Comparison of ENCODE assay signal across 17 cellular contexts in genomic region chr18:7557891-7558454, GRCh38. TPM values are rescaled to one million over a fixed set of nuclear protein-coding genes. Genes with fewer than 3 reads are reported as not detected.
DNase-seq lines count a peak whose midpoint lies in the region; ATAC-seq, FAIRE-seq and TF ChIP-seq lines count a peak whose summit lies in the region.
"Had no signal": no experiment of that assay in that cellular context is flagged by ENCODE, and none has a peak within 500 bp of the region (broad histone marks: within the 10 kb centered on the region; RNA-seq: fewer than 3 reads in every experiment).

No MANE protein-coding gene starts in this region.

- intact Hi-C loops in left ventricle myocardium inferior (cut with micrococcal nuclease) = no loop called here
- intact Hi-C loops in psoas muscle (cut with DNase I) = no loop called here
- intact Hi-C loops in posterior vena cava (cut with DNase I) = no loop called here

- H3K4me3 Mint-ChIP-seq in endothelial cell (ENCODE audit: unreplicated experiment) = no peak overlapping the region
- H3K4me3 Mint-ChIP-seq: B cell; CD8-positive, alpha-beta T cell had no signal

- H3K36me3 Mint-ChIP-seq in endothelial cell (ENCODE audit: low read depth, unreplicated experiment) = no peaks in the 10 kb centered on the region
- H3K36me3 Mint-ChIP-seq: CD8-positive, alpha-beta T cell had no signal

- H3K9me3 ChIP-seq in left ventricle myocardium inferior (replicated peaks) (no peaks in the 10 kb centered on the region), right atrium auricular region (no peaks in the 10 kb centered on the region), psoas muscle (no peaks in the 10 kb centered on the region)
- H3K9me3 ChIP-seq: BLaER1 treated with 17β-estradiol and CSF1 and Interleukin-3, amounts not matched to agents 10 nM and 100 nM; HAP-1 had no signal

- H3K27me3 Mint-ChIP-seq in endothelial cell (ENCODE audit: unreplicated experiment) = no peaks in the 10 kb centered on the region

- H3K4me1 ChIP-seq in left ventricle myocardium inferior = peaks cover 44% of the 10 kb centered on the region
- H3K4me1 ChIP-seq in right atrium auricular region = no peaks in the 10 kb centered on the region
- no peaks in the 10 kb centered on the region for H3K4me1 ChIP-seq in psoas muscle
- H3K4me1 ChIP-seq: HAP-1 had no signal

- H3K27ac Mint-ChIP-seq in endothelial cell (ENCODE audit: unreplicated experiment) = peak overlapping the region; percentile 87
- H3K27ac Mint-ChIP-seq: B cell; CD8-positive, alpha-beta T cell had no signal

- H3K9me3 Mint-ChIP-seq in endothelial cell (ENCODE audit: unreplicated experiment) = no peaks in the 10 kb centered on the region
- H3K9me3 Mint-ChIP-seq: CD8-positive, alpha-beta T cell had no signal

- 73 to 80% (median 79%) methylated on average over 3 of the region's 3 CpGs for WGBS in psoas muscle, 3 donors

- H3K36me3 ChIP-seq in left ventricle myocardium inferior (no peaks in the 10 kb centered on the region), right atrium auricular region (no peaks in the 10 kb centered on the region), psoas muscle (ENCODE audit: insufficient read depth in 1 of 2, low read depth in 1 of 2) (no peaks in the 10 kb centered on the region)
- H3K36me3 ChIP-seq: BLaER1 treated with 17β-estradiol and CSF1 and Interleukin-3, amounts not matched to agents 10 nM and 100 nM; HAP-1 had no signal

- FAIRE-seq in D721Med (lab: Jason Lieb, UNC) = no peak
- FAIRE-seq: G401.6, GM12891 had no signal

- TF ChIP-seq CTCF in left ventricle myocardium inferior (IDR thresholded peaks at IDR 0.05; ENCODE audit: borderline replicate concordance) = no peak
- TF ChIP-seq CTCF in right atrium auricular region (IDR thresholded peaks at IDR 0.05) = no peak
- no peak for TF ChIP-seq CTCF in endothelial cell (IDR thresholded peaks at IDR 0.05; ENCODE audit: unreplicated experiment)
- TF ChIP-seq CTCF in psoas muscle (IDR thresholded peaks at IDR 0.05) = no peak
- TF ChIP-seq CTCF in D721Med (IDR thresholded peaks at IDR 0.05; ENCODE audit: insufficient read depth, missing control alignments) = no peak

- no peak for DNase-seq in left ventricle myocardium inferior
- no peak for DNase-seq in right atrium auricular region (ENCODE audit: low spot score)
- no peak for DNase-seq in endothelial cell (ENCODE audit: low spot score)
- peak; percentile 27 for DNase-seq in left kidney (ENCODE audit: low read depth, low spot score)
- DNase-seq in psoas muscle = no peak
- DNase-seq in COLO668 (lab: John Stamatoyannopoulos, UW; ENCODE audit: unreplicated experiment) = no peak
- no peak for DNase-seq in posterior vena cava (ENCODE audit: low spot score)
- DNase-seq in D721Med (ENCODE audit: insufficient read length, low spot score) = no peak
- DNase-seq: CD8-positive, alpha-beta T cell; COR-L47; GM23248 had no signal

- H3K4me3 ChIP-seq in left ventricle myocardium inferior (no peak overlapping the region), right atrium auricular region (no peak overlapping the region), psoas muscle (no peak overlapping the region)
- H3K4me3 ChIP-seq: BLaER1 treated with 17β-estradiol and CSF1 and Interleukin-3, amounts not matched to agents 10 nM and 100 nM; GM23248; HAP-1 had no signal

- peaks cover 59% of the 10 kb centered on the region for H3K4me1 Mint-ChIP-seq in endothelial cell (ENCODE audit: unreplicated experiment)
- H3K4me1 Mint-ChIP-seq: B cell had no signal

- peak overlapping the region; percentile 72 for H3K27ac ChIP-seq in left ventricle myocardium inferior (replicated peaks)
- peak overlapping the region in 1 of 2 donors; percentile 0 for H3K27ac ChIP-seq in right atrium auricular region
- H3K27ac ChIP-seq in psoas muscle = peak overlapping the region; percentile 53
- H3K27ac ChIP-seq: BLaER1 treated with 17β-estradiol and CSF1 and Interleukin-3, amounts not matched to agents 10 nM and 100 nM; GM23248; HL-60 had no signal

- H3K27me3 ChIP-seq in left ventricle myocardium inferior (ENCODE audit: low read depth) = no peaks in the 10 kb centered on the region
- no peaks in the 10 kb centered on the region for H3K27me3 ChIP-seq in right atrium auricular region
- no peaks in the 10 kb centered on the region for H3K27me3 ChIP-seq in psoas muscle (ENCODE audit: insufficient read depth in 3 of 3, low read length in 2 of 3)
- H3K27me3 ChIP-seq: BLaER1 treated with 17β-estradiol and CSF1 and Interleukin-3, amounts not matched to agents 10 nM and 100 nM had no signal

- ATAC-seq in psoas muscle = peak in 1 of 4 donors; percentile 34
- ATAC-seq: CD8-positive, alpha-beta T cell had no signal

RNA-seq across cellular contexts. Expression of gene PTPRM, which starts 9.1 kb away (rescaled TPM):
- 132 TPM for total RNA-seq in left ventricle myocardium inferior
- 100 to 1,000 TPM in 1 of 2 donors, 10 to 100 TPM in 1; 80.1 to 106 TPM for total RNA-seq in right atrium auricular region
- total RNA-seq in endothelial cell (ENCODE audit: unreplicated experiment) = 284 TPM
- 10 to 100 TPM; 33.7 to 78.9 (median 40.4) TPM for total RNA-seq in psoas muscle
- 10 to 100 TPM; 27.4 to 42.0 (median 27.9) TPM for polyA plus RNA-seq in psoas muscle
- 10 to 100 TPM; 53.4 to 64.7 TPM for total RNA-seq in posterior vena cava
